ENCODE assay signal across 9 cellular contexts in genomic region chr7:76441792-76442191, GRCh38. TPM values are rescaled to one million over a fixed set of nuclear protein-coding genes. Genes with fewer than 3 reads are reported as not detected.
A peak's percentile ranks its signal among the peaks of the same experiment; 100 is the strongest.
DNase-seq lines count a peak whose midpoint lies in the region; ATAC-seq, FAIRE-seq and TF ChIP-seq lines count a peak whose summit lies in the region.
"Not testable (repeated sequence)": the region's sequence is repeated elsewhere in the genome, so short reads cannot be mapped to it uniquely, and the experiment has no call there.
"Had no signal": no experiment of that assay in that cellular context is flagged by ENCODE, and none has a peak within 500 bp of the region (broad histone marks: within the 10 kb centered on the region; RNA-seq: fewer than 3 reads in every experiment).

No MANE protein-coding gene starts in this region.

- H3K4me2 ChIP-seq in HepG2 (ENCODE audit: low read depth, low read length) = not testable (repeated sequence)

- not testable (repeated sequence) for H3K27me3 Mint-ChIP-seq in activated B cell treated with CpG ODN at 0.5 μM for 24 hours; central memory CD8-positive, alpha-beta T cell; stimulated activated naive B cell treated with anti-CD40 and anti-IgM and Interleukin-4, amounts not matched to agents 10 μg/mL and 1 μg/mL and 100 μg/mL, for 72 hours

- not testable (repeated sequence) for TF ChIP-seq RAD21 in HepG2 (CRISPR knock-in tag; IDR thresholded peaks at IDR 0.05)

- peak; percentile 41 for ATAC-seq in GM18498 (IDR thresholded peaks at IDR 0.05; ENCODE audit: unreplicated experiment)
- ATAC-seq in GM19324 (IDR thresholded peaks at IDR 0.05; ENCODE audit: low FRiP score, unreplicated experiment) = peak; percentile 48
- ATAC-seq in HG02642 (IDR thresholded peaks at IDR 0.05; ENCODE audit: poor library complexity, unreplicated experiment) = peak; percentile 42
- ATAC-seq in HG03354 (IDR thresholded peaks at IDR 0.05; ENCODE audit: poor library complexity, severe bottlenecking, unreplicated experiment) = peak; percentile 36
- peak; percentile 73 for ATAC-seq in activated B cell treated with CpG ODN at 0.5 μM for 24 hours (ENCODE audit: low read depth)
- peak; percentile 40 for ATAC-seq in central memory CD8-positive, alpha-beta T cell (replicated peaks; ENCODE audit: extremely low read depth, poor library complexity, severe bottlenecking)
- ATAC-seq in HepG2 = peak; percentile 81
- peak; percentile 52 to 53 for ATAC-seq in stimulated activated naive B cell treated with anti-CD40 and anti-IgM and Interleukin-4, amounts not matched to agents 10 μg/mL and 1 μg/mL and 100 μg/mL, for 72 hours (replicated peaks)

- BruUV-seq in HepG2 (replicated peaks; lab: Mats Ljungman, UMichigan) = not testable (repeated sequence)

- not testable (repeated sequence) for TF ChIP-seq CTCF in activated B cell treated with CpG ODN at 0.5 μM for 24 hours (IDR thresholded peaks at IDR 0.05); HepG2 (CRISPR knock-in tag; IDR thresholded peaks at IDR 0.05)

- intact Hi-C loops in activated B cell treated with CpG ODN at 0.5 μM for 24 hours (cut with micrococcal nuclease); HepG2 (cut with micrococcal nuclease; ENCODE audit: unreplicated experiment): not testable (repeated sequence)

- H3K27ac Mint-ChIP-seq in activated B cell treated with CpG ODN at 0.5 μM for 24 hours; central memory CD8-positive, alpha-beta T cell (ENCODE audit: low read depth); stimulated activated naive B cell treated with anti-CD40 and anti-IgM and Interleukin-4, amounts not matched to agents 10 μg/mL and 1 μg/mL and 100 μg/mL, for 72 hours: not testable (repeated sequence)

- H3K36me3 Mint-ChIP-seq in activated B cell treated with CpG ODN at 0.5 μM for 24 hours (ENCODE audit: low read depth); central memory CD8-positive, alpha-beta T cell (ENCODE audit: insufficient read depth); stimulated activated naive B cell treated with anti-CD40 and anti-IgM and Interleukin-4, amounts not matched to agents 10 μg/mL and 1 μg/mL and 100 μg/mL, for 72 hours: not testable (repeated sequence)

- H3K79me2 ChIP-seq in HepG2 (ENCODE audit: insufficient read depth, low read length) = not testable (repeated sequence)

- FAIRE-seq in HepG2 (lab: Jason Lieb, UNC) = peak; percentile 90

- CTCF ChIA-PET in activated B cell treated with CpG ODN at 0.5 μM for 24 hours (lab: Charles Lee); HepG2 (lab: Yijun Ruan, JAX; ENCODE audit: low intra/inter-chr PET ratio, low total read pairs): not testable (repeated sequence)

- not testable (repeated sequence) for H3K4me1 ChIP-seq in HepG2 (ENCODE audit: insufficient read depth, low read length)

- not testable (repeated sequence) for DNase-seq in activated B cell treated with CpG ODN at 0.5 μM for 24 hours; central memory CD8-positive, alpha-beta T cell (ENCODE audit: low spot score in 2 of 2); HepG2 (ENCODE audit: low spot score); stimulated activated naive B cell treated with anti-CD40 and anti-IgM and Interleukin-4, amounts not matched to agents 10 μg/mL and 1 μg/mL and 100 μg/mL, for 72 hours

- WGBS in HepG2 (ENCODE audit: low lambda C conversion rate) = no CpG with 5 or more reads among the region's 10 CpGs

- not testable (repeated sequence) for H3K9ac ChIP-seq in HepG2 (ENCODE audit: insufficient read depth, low read depth, low read length)

- in situ Hi-C loops in HepG2 (cut with HindIII; ENCODE audit: extremely low pct_ligation_motif_present, low pct_unique_long_range_greater_than_20kb) = not testable (repeated sequence)

- not testable (repeated sequence) for H3K27me3 ChIP-seq in HepG2 (ENCODE audit: control insufficient read depth in 1 of 2, insufficient read depth in 2 of 2, low read length in 2 of 2)

- H3K9me3 Mint-ChIP-seq in activated B cell treated with CpG ODN at 0.5 μM for 24 hours; central memory CD8-positive, alpha-beta T cell; stimulated activated naive B cell treated with anti-CD40 and anti-IgM and Interleukin-4, amounts not matched to agents 10 μg/mL and 1 μg/mL and 100 μg/mL, for 72 hours: not testable (repeated sequence)

- H3K9me3 ChIP-seq in HepG2 (ENCODE audit: low read length) = not testable (repeated sequence)

- not testable (repeated sequence) for H2AFZ ChIP-seq in HepG2 (ENCODE audit: low read length)

- not testable (repeated sequence) for H3K4me1 Mint-ChIP-seq in activated B cell treated with CpG ODN at 0.5 μM for 24 hours; central memory CD8-positive, alpha-beta T cell; stimulated activated naive B cell treated with anti-CD40 and anti-IgM and Interleukin-4, amounts not matched to agents 10 μg/mL and 1 μg/mL and 100 μg/mL, for 72 hours

- H4K20me1 ChIP-seq in HepG2 (ENCODE audit: insufficient read depth, low read length) = not testable (repeated sequence)

- H3K27ac ChIP-seq in HepG2 (ENCODE audit: extremely low read length, insufficient read depth, low read length) = not testable (repeated sequence)

- H3K36me3 ChIP-seq in HepG2 (replicated peaks in 1 of 2; ENCODE audit: control insufficient read depth in 1 of 2, insufficient read depth in 2 of 2, low read length in 2 of 2) = not testable (repeated sequence)

- not testable (repeated sequence) for TF ChIP-seq POLR2A in HepG2 (IDR thresholded peaks at IDR 0.05; ENCODE audit: insufficient read depth in 1 of 2, low read depth in 2 of 2, low read length in 2 of 2)

- not testable (repeated sequence) for H3K4me3 ChIP-seq in HepG2 (replicated peaks in 1 of 3; ENCODE audit: insufficient read depth in 1 of 3, low read depth in 2 of 3, low read length in 3 of 3)

- not testable (repeated sequence) for TF ChIP-seq EP300 in HepG2 (IDR thresholded peaks at IDR 0.05; ENCODE audit: low read depth in 2 of 2, low read length in 2 of 2); HepG2 (CRISPR knock-in tag; IDR thresholded peaks at IDR 0.05; ENCODE audit: borderline replicate concordance)

- H3K4me3 Mint-ChIP-seq in activated B cell treated with CpG ODN at 0.5 μM for 24 hours; central memory CD8-positive, alpha-beta T cell; stimulated activated naive B cell treated with anti-CD40 and anti-IgM and Interleukin-4, amounts not matched to agents 10 μg/mL and 1 μg/mL and 100 μg/mL, for 72 hours: not testable (repeated sequence)

- POLR2A ChIA-PET in activated B cell treated with CpG ODN at 0.5 μM for 24 hours (lab: Charles Lee); HepG2 (lab: Yijun Ruan, JAX): not testable (repeated sequence)

RNA-seq across cellular contexts. Expression of gene ZP3, which starts 17.0 kb away (rescaled TPM):
- 0.91 and 2.9 TPM in 2 replicates for total RNA-seq in activated B cell treated with CpG ODN at 0.5 μM for 24 hours
- not detected in 2 replicates for total RNA-seq in HepG2 (2016; rRNA removed; fragmentation: Illumina TruSeq; extraction: Trizol)
- total RNA-seq in HepG2 (2016; cell fraction: cytosol; rRNA removed; fragmentation: Illumina TruSeq; extraction: Trizol; ENCODE audit: low read depth) = 1.5 TPM in 1 of 2 replicates, not detected in the other
- 1.2 TPM in 1 of 2 replicates, not detected in the other for total RNA-seq in HepG2 (2016; cell fraction: insoluble cytoplasmic fraction; rRNA removed; fragmentation: Illumina TruSeq; extraction: Trizol)
- 2.2 TPM in 1 of 2 replicates, not detected in the other for total RNA-seq in HepG2 (2016; cell fraction: membrane; rRNA removed; fragmentation: Illumina TruSeq; extraction: Trizol)
- not detected in 2 replicates for total RNA-seq in HepG2 (2016; cell fraction: nucleus; rRNA removed; fragmentation: Illumina TruSeq; extraction: Trizol)
- not detected in 2 replicates for polyA plus RNA-seq in HepG2 (2011; rRNA removed)
- not detected in 2 replicates for polyA plus RNA-seq in HepG2 (2011; cell fraction: cytosol; rRNA removed)
- not detected in 2 replicates for polyA plus RNA-seq in HepG2 (2011; cell fraction: nucleus; rRNA removed)
- polyA plus RNA-seq in HepG2 (2012) = not detected in 2 replicates
- not detected in 2 replicates for polyA plus RNA-seq in HepG2 (2016; cell fraction: cytosol; fragmentation: Illumina TruSeq; extraction: Trizol; ENCODE audit: low read depth)
- polyA plus RNA-seq in HepG2 (2016; cell fraction: insoluble cytoplasmic fraction; fragmentation: Illumina TruSeq; extraction: Trizol; ENCODE audit: low read depth) = not detected in 2 replicates
- not detected in 2 replicates for polyA plus RNA-seq in HepG2 (2016; cell fraction: membrane; fragmentation: Illumina TruSeq; extraction: Trizol; ENCODE audit: low read depth)
- polyA plus RNA-seq in HepG2 (2016; cell fraction: nucleus; fragmentation: Illumina TruSeq; extraction: Trizol; ENCODE audit: insufficient read depth, low read depth) = not detected in 2 replicates
- polyA minus RNA-seq in HepG2 (2011; rRNA and poly(A)+ RNA removed; ENCODE audit: low replicate concordance) = 0.80 and 89.9 TPM in 2 replicates
- polyA minus RNA-seq in HepG2 (2011; cell fraction: cytosol; rRNA and poly(A)+ RNA removed) = not detected in 2 replicates
- polyA minus RNA-seq in HepG2 (2011; cell fraction: nucleus; rRNA and poly(A)+ RNA removed) = not detected in 2 replicates
- total RNA-seq: left ventricle myocardium inferior had no signal

RNA-seq across cellular contexts. Expression of gene DTX2, which starts 19.7 kb away (rescaled TPM):
- 41.2 and 45.8 TPM in 2 replicates for total RNA-seq in activated B cell treated with CpG ODN at 0.5 μM for 24 hours
- 5.2 and 5.5 TPM in 2 replicates for total RNA-seq in HepG2 (2016; rRNA removed; fragmentation: Illumina TruSeq; extraction: Trizol)
- total RNA-seq in HepG2 (2016; cell fraction: cytosol; rRNA removed; fragmentation: Illumina TruSeq; extraction: Trizol; ENCODE audit: low read depth) = 2.2 and 3.3 TPM in 2 replicates
- 4.7 and 6.9 TPM in 2 replicates for total RNA-seq in HepG2 (2016; cell fraction: insoluble cytoplasmic fraction; rRNA removed; fragmentation: Illumina TruSeq; extraction: Trizol)
- 4.2 and 4.5 TPM in 2 replicates for total RNA-seq in HepG2 (2016; cell fraction: membrane; rRNA removed; fragmentation: Illumina TruSeq; extraction: Trizol)
- total RNA-seq in HepG2 (2016; cell fraction: nucleus; rRNA removed; fragmentation: Illumina TruSeq; extraction: Trizol) = 7.1 and 7.5 TPM in 2 replicates
- 6.2 and 7.0 TPM in 2 replicates for polyA plus RNA-seq in HepG2 (2011; rRNA removed)
- polyA plus RNA-seq in HepG2 (2011; cell fraction: cytosol; rRNA removed) = 2.7 and 4.1 TPM in 2 replicates
- polyA plus RNA-seq in HepG2 (2011; cell fraction: nucleus; rRNA removed) = 18.5 and 23.3 TPM in 2 replicates
- polyA plus RNA-seq in HepG2 (2012) = 5.0 and 6.3 TPM in 2 replicates
- polyA plus RNA-seq in HepG2 (2016; cell fraction: cytosol; fragmentation: Illumina TruSeq; extraction: Trizol; ENCODE audit: low read depth) = 1.3 and 1.5 TPM in 2 replicates
- 6.9 and 7.6 TPM in 2 replicates for polyA plus RNA-seq in HepG2 (2016; cell fraction: insoluble cytoplasmic fraction; fragmentation: Illumina TruSeq; extraction: Trizol; ENCODE audit: low read depth)
- 2.1 and 2.2 TPM in 2 replicates for polyA plus RNA-seq in HepG2 (2016; cell fraction: membrane; fragmentation: Illumina TruSeq; extraction: Trizol; ENCODE audit: low read depth)
- 15.2 and 17.1 TPM in 2 replicates for polyA plus RNA-seq in HepG2 (2016; cell fraction: nucleus; fragmentation: Illumina TruSeq; extraction: Trizol; ENCODE audit: insufficient read depth, low read depth)
- polyA minus RNA-seq in HepG2 (2011; rRNA and poly(A)+ RNA removed; ENCODE audit: low replicate concordance) = 19.1 and 19.3 TPM in 2 replicates
- polyA minus RNA-seq in HepG2 (2011; cell fraction: cytosol; rRNA and poly(A)+ RNA removed) = 6.9 and 9.4 TPM in 2 replicates
- polyA minus RNA-seq in HepG2 (2011; cell fraction: nucleus; rRNA and poly(A)+ RNA removed) = 8.8 and 10.3 TPM in 2 replicates

RNA-seq across cellular contexts. Expression of gene SSC4D, which starts 32.3 kb away (rescaled TPM):
- total RNA-seq in activated B cell treated with CpG ODN at 0.5 μM for 24 hours (0.55 TPM in 1 of 2 replicates, not detected in the other), HepG2 (2016; rRNA removed; fragmentation: Illumina TruSeq; extraction: Trizol) (32.3 and 63.8 TPM in 2 replicates)
- total RNA-seq in HepG2 (2016; cell fraction: cytosol; rRNA removed; fragmentation: Illumina TruSeq; extraction: Trizol; ENCODE audit: low read depth) = 7.6 and 8.8 TPM in 2 replicates
- total RNA-seq in HepG2 (2016; cell fraction: insoluble cytoplasmic fraction; rRNA removed; fragmentation: Illumina TruSeq; extraction: Trizol) = 34.6 and 61.6 TPM in 2 replicates
- 25.9 and 27.1 TPM in 2 replicates for total RNA-seq in HepG2 (2016; cell fraction: membrane; rRNA removed; fragmentation: Illumina TruSeq; extraction: Trizol)
- total RNA-seq in HepG2 (2016; cell fraction: nucleus; rRNA removed; fragmentation: Illumina TruSeq; extraction: Trizol) = 48.0 and 57.4 TPM in 2 replicates
- polyA plus RNA-seq in HepG2 (2011; rRNA removed) = 33.3 and 48.2 TPM in 2 replicates
- polyA plus RNA-seq in HepG2 (2011; cell fraction: cytosol; rRNA removed) = 37.9 and 40.0 TPM in 2 replicates
- polyA plus RNA-seq in HepG2 (2011; cell fraction: nucleus; rRNA removed) = 48.0 and 53.5 TPM in 2 replicates
- 16.6 and 28.9 TPM in 2 replicates for polyA plus RNA-seq in HepG2 (2012)
- 6.9 and 7.7 TPM in 2 replicates for polyA plus RNA-seq in HepG2 (2016; cell fraction: cytosol; fragmentation: Illumina TruSeq; extraction: Trizol; ENCODE audit: low read depth)
- polyA plus RNA-seq in HepG2 (2016; cell fraction: insoluble cytoplasmic fraction; fragmentation: Illumina TruSeq; extraction: Trizol; ENCODE audit: low read depth) = 34.3 and 36.7 TPM in 2 replicates
- 21.4 and 22.0 TPM in 2 replicates for polyA plus RNA-seq in HepG2 (2016; cell fraction: membrane; fragmentation: Illumina TruSeq; extraction: Trizol; ENCODE audit: low read depth)
- polyA plus RNA-seq in HepG2 (2016; cell fraction: nucleus; fragmentation: Illumina TruSeq; extraction: Trizol; ENCODE audit: insufficient read depth, low read depth) = 116 and 122 TPM in 2 replicates
- polyA minus RNA-seq in HepG2 (2011; rRNA and poly(A)+ RNA removed; ENCODE audit: low replicate concordance) = 2.6 and 50.7 TPM in 2 replicates
- polyA minus RNA-seq in HepG2 (2011; cell fraction: cytosol; rRNA and poly(A)+ RNA removed) = 11.6 and 15.7 TPM in 2 replicates
- 7.5 and 10.8 TPM in 2 replicates for polyA minus RNA-seq in HepG2 (2011; cell fraction: nucleus; rRNA and poly(A)+ RNA removed)
